18 cellular contexts compared by ENCODE assay signal in the genomic region with DNA sequence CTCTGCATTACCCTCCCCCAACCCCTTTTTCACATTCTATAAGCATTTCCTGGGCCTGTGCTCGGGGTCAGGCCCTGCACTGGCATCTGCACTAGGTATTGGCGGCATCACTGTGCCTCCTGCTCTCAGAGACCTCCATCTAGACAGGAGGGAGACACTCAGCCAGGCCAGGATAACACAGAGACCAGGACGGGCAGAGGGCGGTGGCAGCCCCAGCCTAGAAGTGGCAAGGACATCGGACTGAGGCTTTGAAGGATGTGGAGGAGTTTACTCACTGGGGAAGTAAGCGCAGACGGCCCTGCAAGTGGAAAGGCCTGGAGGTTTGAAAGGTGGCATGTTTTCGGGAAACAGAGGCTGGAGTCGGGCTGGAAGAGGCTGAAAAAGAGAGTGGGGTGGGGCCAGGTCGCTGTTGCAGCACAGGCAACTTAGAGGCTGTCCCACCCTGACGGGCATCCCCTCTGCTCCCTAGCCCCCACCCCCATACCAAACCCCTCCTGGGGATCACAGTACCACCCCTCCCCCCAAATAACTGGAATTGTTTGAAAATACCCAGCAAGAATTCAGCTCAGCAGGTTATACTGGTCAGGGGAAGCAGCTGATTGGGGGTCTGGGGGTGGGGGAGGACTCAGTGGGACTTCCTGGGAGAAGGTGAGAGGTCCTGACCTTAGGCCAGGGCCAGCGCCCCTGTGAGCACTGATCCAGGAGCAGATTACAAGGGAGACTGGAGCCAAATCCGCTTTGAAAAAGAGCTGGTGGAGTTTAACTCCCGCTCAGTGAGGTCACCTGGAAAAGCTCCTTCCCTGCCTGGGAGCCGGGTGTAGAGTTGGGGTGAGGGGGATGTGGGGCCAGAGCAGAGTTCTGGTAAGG.
"Had no signal": no experiment of that assay in that cellular context is flagged by ENCODE, and none has a peak within 500 bp of the region (broad histone marks: within the 10 kb centered on the region; RNA-seq: fewer than 3 reads in every experiment).

No MANE protein-coding gene starts in this region.

- H3K27ac ChIP-seq: esophagus squamous epithelium, hepatocyte, pancreas, suprapubic skin, upper lobe of right lung had no signal

- H3K4me1 ChIP-seq: esophagus squamous epithelium, pancreas had no signal

- H3K4me3 Mint-ChIP-seq: activated naive CD4-positive, alpha-beta T cell treated with anti-CD3 and anti-CD28 coated beads, Interleukin-2, amount 10 ng/mL, durations not matched to agents 7 days and 5 days; memory B cell; neural crest cell; T-cell had no signal

- H2AFZ ChIP-seq: hepatocyte had no signal

- H3K4me2 ChIP-seq: hepatocyte had no signal

- H3K36me3 Mint-ChIP-seq: activated naive CD4-positive, alpha-beta T cell treated with anti-CD3 and anti-CD28 coated beads, Interleukin-2, amount 10 ng/mL, durations not matched to agents 7 days and 5 days; memory B cell; T-cell had no signal

- ATAC-seq: left ventricle myocardium superior, pancreas, sciatic nerve, T-cell, upper lobe of right lung had no signal

- H3K27ac Mint-ChIP-seq: activated naive CD4-positive, alpha-beta T cell treated with anti-CD3 and anti-CD28 coated beads, Interleukin-2, amount 10 ng/mL, durations not matched to agents 7 days and 5 days; activated T-helper 2 cell treated with anti-CD3 and anti-CD28 coated beads, Interferon-gamma antibody, Interleukin-2, Interleukin-4, amounts not matched to agents 10 μg/mL and 5 μg/mL and 100 μg/mL, durations not matched to agents 14 hours and 24 hours and 36 hours; memory B cell; T-cell had no signal

- H3K36me3 ChIP-seq: esophagus squamous epithelium, pancreas, suprapubic skin, upper lobe of right lung had no signal

- H3K27me3 ChIP-seq: hepatocyte, pancreas, upper lobe of right lung had no signal

- H3K4me3 ChIP-seq: esophagus squamous epithelium, hepatocyte, pancreas, suprapubic skin, upper lobe of right lung had no signal

- H3K79me2 ChIP-seq: hepatocyte had no signal

- H3K9me3 ChIP-seq: esophagus squamous epithelium, pancreas, suprapubic skin, upper lobe of right lung had no signal

- H3K4me1 Mint-ChIP-seq: activated naive CD4-positive, alpha-beta T cell treated with anti-CD3 and anti-CD28 coated beads, Interleukin-2, amount 10 ng/mL, durations not matched to agents 7 days and 5 days; T-cell had no signal

- H3K9me3 Mint-ChIP-seq: activated naive CD4-positive, alpha-beta T cell treated with anti-CD3 and anti-CD28 coated beads, Interleukin-2, amount 10 ng/mL, durations not matched to agents 7 days and 5 days; activated T-helper 2 cell treated with anti-CD3 and anti-CD28 coated beads, Interferon-gamma antibody, Interleukin-2, Interleukin-4, amounts not matched to agents 10 μg/mL and 5 μg/mL and 100 μg/mL, durations not matched to agents 14 hours and 24 hours and 36 hours; neural crest cell; T-cell had no signal

- DNase-seq: activated CD4-positive, alpha-beta T cell treated with anti-CD3 and anti-CD28 coated beads for 1 hour; activated CD4-positive, alpha-beta T cell treated with anti-CD3 and anti-CD28 coated beads, Interleukin-2, amount 50 U/mL, for 4 hours; activated naive CD4-positive, alpha-beta T cell treated with anti-CD3 and anti-CD28 coated beads, Interleukin-2, amount 10 ng/mL, durations not matched to agents 7 days and 5 days; activated T-cell treated with anti-CD3 and anti-CD28 coated beads, Interleukin-2, amount 50 U/mL, for 1 hour; caudate nucleus; esophagus squamous epithelium; left ventricle myocardium superior; stimulated activated naive CD8-positive, alpha-beta T cell treated with anti-CD3 and anti-CD28 coated beads, Interleukin-15, Interleukin-2, amounts not matched to agents 100 U/mL and 50 U/mL, for 24 hours; T-cell; T-helper 9 cell; upper lobe of right lung had no signal
